Comparison of ENCODE assay signal across 21 cellular contexts in the genomic region with DNA sequence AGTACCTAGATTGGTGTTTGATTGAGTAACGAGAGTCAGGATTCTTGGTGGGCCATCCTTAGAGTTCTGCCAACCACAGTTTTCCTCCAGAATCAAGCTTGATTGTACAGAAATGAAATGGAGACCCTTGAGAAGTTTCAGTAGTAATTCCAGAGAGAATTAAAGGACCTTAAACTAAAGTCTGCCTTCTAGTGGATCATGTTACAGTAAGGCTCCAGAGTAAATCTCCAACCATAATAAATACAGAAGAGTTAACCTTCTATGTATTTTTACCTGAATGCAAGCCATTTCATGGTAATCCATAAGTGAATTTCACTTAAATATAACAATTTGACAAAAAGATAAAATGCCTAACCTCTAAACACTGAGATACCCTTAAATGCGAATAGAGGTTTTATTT. TPM values are rescaled to one million over a fixed set of nuclear protein-coding genes. Genes with fewer than 3 reads are reported as not detected.
"Had no signal": no experiment of that assay in that cellular context is flagged by ENCODE, and none has a peak within 500 bp of the region (broad histone marks: within the 10 kb centered on the region; RNA-seq: fewer than 3 reads in every experiment).

No MANE protein-coding gene starts in this region.

- H3K9me3 ChIP-seq: adrenal gland, esophagus squamous epithelium, heart right ventricle, neutrophil, suprapubic skin, transverse colon had no signal

- H3K4me3 ChIP-seq: adrenal gland, esophagus squamous epithelium, heart right ventricle, suprapubic skin, transverse colon had no signal

- H3K4me1 ChIP-seq: adrenal gland, esophagus squamous epithelium, heart right ventricle, suprapubic skin, transverse colon had no signal

- ATAC-seq: activated T-cell treated with anti-CD3 and anti-CD28 coated beads, Interleukin-2, amount 50 U/mL, for 72 hours; naive thymus-derived CD8-positive, alpha-beta T cell; stimulated activated naive CD8-positive, alpha-beta T cell treated with anti-CD3 and anti-CD28 coated beads, Interleukin-15, amount 100 ng/mL, for 72 hours; T-helper 17 cell had no signal

- DNase-seq: activated CD4-positive, alpha-beta T cell treated with anti-CD3 and anti-CD28 coated beads, Interleukin-2, amount 50 U/mL, for 4 hours; activated gamma-delta T cell; activated T-cell treated with anti-CD3 and anti-CD28 coated beads, Interleukin-2, amount 50 U/mL, for 72 hours; dermis blood vessel endothelial cell; effector memory CD4-positive, alpha-beta T cell; esophagus squamous epithelium; heart right ventricle; immature natural killer cell; kidney glomerular epithelial cell; left ventricle myocardium superior; naive thymus-derived CD8-positive, alpha-beta T cell; stimulated activated CD4-positive, alpha-beta T cell treated with anti-CD3 and anti-CD28 coated beads, Interleukin-2, amount 100 ng/mL, for 24 hours; stimulated activated naive CD8-positive, alpha-beta T cell treated with anti-CD3 and anti-CD28 coated beads, Interleukin-15, amount 100 ng/mL, for 72 hours; T-helper 17 cell; transverse colon had no signal

- H3K9me3 Mint-ChIP-seq: memory B cell; naive thymus-derived CD8-positive, alpha-beta T cell; stimulated activated naive CD8-positive, alpha-beta T cell treated with anti-CD3 and anti-CD28 coated beads, Interleukin-15, amount 100 ng/mL, for 72 hours had no signal

- H3K36me3 Mint-ChIP-seq: activated naive CD4-positive, alpha-beta T cell treated with anti-CD3 and anti-CD28 coated beads, Interleukin-2, amount 50 U/mL, for 24 hours; immature natural killer cell; memory B cell; naive thymus-derived CD8-positive, alpha-beta T cell had no signal

- H3K27ac ChIP-seq: adrenal gland, esophagus squamous epithelium, heart right ventricle, neutrophil, suprapubic skin, transverse colon, WERI-Rb-1 had no signal

- H3K27ac Mint-ChIP-seq: activated naive CD4-positive, alpha-beta T cell treated with anti-CD3 and anti-CD28 coated beads, Interleukin-2, amount 50 U/mL, for 24 hours; activated T-cell treated with anti-CD3 and anti-CD28 coated beads, Interleukin-2, amount 50 U/mL, for 72 hours; immature natural killer cell; memory B cell; naive thymus-derived CD8-positive, alpha-beta T cell; stimulated activated naive CD8-positive, alpha-beta T cell treated with anti-CD3 and anti-CD28 coated beads, Interleukin-15, amount 100 ng/mL, for 72 hours; T-helper 17 cell had no signal

- H3K36me3 ChIP-seq: adrenal gland, esophagus squamous epithelium, heart right ventricle, neutrophil, suprapubic skin, transverse colon, WERI-Rb-1 had no signal

- H3K4me3 Mint-ChIP-seq: activated naive CD4-positive, alpha-beta T cell treated with anti-CD3 and anti-CD28 coated beads, Interleukin-2, amount 50 U/mL, for 24 hours; activated T-cell treated with anti-CD3 and anti-CD28 coated beads, Interleukin-2, amount 50 U/mL, for 72 hours; immature natural killer cell; memory B cell; naive thymus-derived CD8-positive, alpha-beta T cell; stimulated activated naive CD8-positive, alpha-beta T cell treated with anti-CD3 and anti-CD28 coated beads, Interleukin-15, amount 100 ng/mL, for 72 hours; T-helper 17 cell had no signal

- H3K27me3 ChIP-seq: adrenal gland, esophagus squamous epithelium, heart right ventricle, neutrophil, suprapubic skin, transverse colon had no signal

- H3K4me1 Mint-ChIP-seq: activated naive CD4-positive, alpha-beta T cell treated with anti-CD3 and anti-CD28 coated beads, Interleukin-2, amount 50 U/mL, for 24 hours; immature natural killer cell; memory B cell; naive thymus-derived CD8-positive, alpha-beta T cell; stimulated activated naive CD8-positive, alpha-beta T cell treated with anti-CD3 and anti-CD28 coated beads, Interleukin-15, amount 100 ng/mL, for 72 hours; T-helper 17 cell had no signal

RNA-seq across cellular contexts. Expression of gene CNTLN, which starts 53.0 kb away (rescaled TPM):
- total RNA-seq: naive thymus-derived CD8-positive, alpha-beta T cell had no signal
- polyA plus RNA-seq: naive thymus-derived CD8-positive, alpha-beta T cell had no signal
